Comparison of ENCODE assay signal across 21 cellular contexts in genomic region chr17:50557265-50558029, GRCh38. TPM values are rescaled to one million over a fixed set of nuclear protein-coding genes. Genes with fewer than 3 reads are reported as not detected.
"Had no signal": no experiment of that assay in that cellular context is flagged by ENCODE, and none has a peak within 500 bp of the region (broad histone marks: within the 10 kb centered on the region; RNA-seq: fewer than 3 reads in every experiment).

No MANE protein-coding gene starts in this region.

- H3K4me3 ChIP-seq: coronary artery, left lung, sigmoid colon, thoracic aorta, upper lobe of right lung had no signal

- DNase-seq: activated B cell treated with CpG ODN at 0.5 μM for 24 hours; activated CD4-positive, alpha-beta memory T cell treated with anti-CD3 and anti-CD28 coated beads for 36 hours; activated CD4-positive, alpha-beta T cell treated with anti-CD3 and anti-CD28 coated beads for 4 hours; activated CD8-positive, alpha-beta memory T cell treated with anti-CD3 and anti-CD28 coated beads, Interleukin-2, amount 10 ng/mL, durations not matched to agents 7 days and 5 days; activated naive CD4-positive, alpha-beta T cell treated with anti-CD3 and anti-CD28 coated beads for 36 hours; brain microvascular endothelial cell; foreskin melanocyte; kidney; left lung; occipital lobe; sigmoid colon; stimulated activated CD4-positive, alpha-beta T cell treated with anti-CD3 and anti-CD28 coated beads, Interleukin-4, amount 100 ng/mL, for 4 hours; T-helper 2 cell; upper lobe of right lung had no signal

- H3K27ac ChIP-seq: brain microvascular endothelial cell, coronary artery, left lung, sigmoid colon, thoracic aorta, upper lobe of right lung had no signal

- H3K9me3 Mint-ChIP-seq: activated B cell treated with CpG ODN at 0.5 μM for 24 hours; activated CD4-positive, alpha-beta memory T cell treated with anti-CD3 and anti-CD28 coated beads for 36 hours; activated naive CD4-positive, alpha-beta T cell treated with anti-CD3 and anti-CD28 coated beads for 36 hours; activated T-helper 2 cell treated with anti-CD3 and anti-CD28 coated beads, Interferon-gamma antibody, Interleukin-2, Interleukin-4, amounts not matched to agents 10 μg/mL and 5 μg/mL and 100 μg/mL, durations not matched to agents 14 hours and 24 hours and 36 hours; mesothelial cell of epicardium; natural killer cell treated with Interleukin-12 subunit alpha and Interleukin-12 subunit beta and Interleukin-15 and Interleukin-18, amount 100 ng/mL, for 72 hours; stimulated activated memory B cell treated with anti-CD40 and anti-IgM and Interleukin-4, amounts not matched to agents 10 μg/mL and 1 μg/mL and 100 μg/mL, for 72 hours had no signal

- H3K36me3 ChIP-seq: brain microvascular endothelial cell, upper lobe of right lung had no signal

- H3K27ac Mint-ChIP-seq: activated B cell treated with CpG ODN at 0.5 μM for 24 hours; activated CD4-positive, alpha-beta memory T cell treated with anti-CD3 and anti-CD28 coated beads for 36 hours; activated CD8-positive, alpha-beta memory T cell treated with anti-CD3 and anti-CD28 coated beads, Interleukin-2, amount 10 ng/mL, durations not matched to agents 7 days and 5 days; activated naive CD4-positive, alpha-beta T cell treated with anti-CD3 and anti-CD28 coated beads for 36 hours; activated T-helper 2 cell treated with anti-CD3 and anti-CD28 coated beads, Interferon-gamma antibody, Interleukin-2, Interleukin-4, amounts not matched to agents 10 μg/mL and 5 μg/mL and 100 μg/mL, durations not matched to agents 14 hours and 24 hours and 36 hours; mesothelial cell of epicardium; natural killer cell treated with Interleukin-12 subunit alpha and Interleukin-12 subunit beta and Interleukin-15 and Interleukin-18, amount 100 ng/mL, for 72 hours; stimulated activated memory B cell treated with anti-CD40 and anti-IgM and Interleukin-4, amounts not matched to agents 10 μg/mL and 1 μg/mL and 100 μg/mL, for 72 hours had no signal

- H3K9me3 ChIP-seq: left lung, sigmoid colon, thoracic aorta, upper lobe of right lung had no signal

- H3K36me3 Mint-ChIP-seq: activated CD4-positive, alpha-beta memory T cell treated with anti-CD3 and anti-CD28 coated beads for 36 hours; activated CD8-positive, alpha-beta memory T cell treated with anti-CD3 and anti-CD28 coated beads, Interleukin-2, amount 10 ng/mL, durations not matched to agents 7 days and 5 days; natural killer cell treated with Interleukin-12 subunit alpha and Interleukin-12 subunit beta and Interleukin-15 and Interleukin-18, amount 100 ng/mL, for 72 hours had no signal

- H3K4me3 Mint-ChIP-seq: activated CD4-positive, alpha-beta memory T cell treated with anti-CD3 and anti-CD28 coated beads for 36 hours; activated CD8-positive, alpha-beta memory T cell treated with anti-CD3 and anti-CD28 coated beads, Interleukin-2, amount 10 ng/mL, durations not matched to agents 7 days and 5 days; activated naive CD4-positive, alpha-beta T cell treated with anti-CD3 and anti-CD28 coated beads for 36 hours had no signal

RNA-seq across cellular contexts. Expression of gene CACNA1G, which starts 3.1 kb away (rescaled TPM):
- total RNA-seq: activated CD8-positive, alpha-beta memory T cell treated with anti-CD3 and anti-CD28 coated beads, Interleukin-2, amount 10 ng/mL, durations not matched to agents 7 days and 5 days; activated T-helper 2 cell treated with anti-CD3 and anti-CD28 coated beads, Interferon-gamma antibody, Interleukin-2, Interleukin-4, amounts not matched to agents 10 μg/mL and 5 μg/mL and 100 μg/mL, durations not matched to agents 14 hours and 24 hours and 36 hours; lung microvascular endothelial cell; natural killer cell treated with Interleukin-12 subunit alpha and Interleukin-12 subunit beta and Interleukin-15 and Interleukin-18, amount 100 ng/mL, for 72 hours; upper lobe of right lung had no signal

RNA-seq across cellular contexts. Expression of gene EPN3, which starts 24.9 kb away (rescaled TPM):
- total RNA-seq: activated B cell treated with CpG ODN at 0.5 μM for 24 hours; activated CD4-positive, alpha-beta memory T cell treated with anti-CD3 and anti-CD28 coated beads for 36 hours; activated CD8-positive, alpha-beta memory T cell treated with anti-CD3 and anti-CD28 coated beads, Interleukin-2, amount 10 ng/mL, durations not matched to agents 7 days and 5 days; activated naive CD4-positive, alpha-beta T cell treated with anti-CD3 and anti-CD28 coated beads for 36 hours; activated T-helper 2 cell treated with anti-CD3 and anti-CD28 coated beads, Interferon-gamma antibody, Interleukin-2, Interleukin-4, amounts not matched to agents 10 μg/mL and 5 μg/mL and 100 μg/mL, durations not matched to agents 14 hours and 24 hours and 36 hours; lung microvascular endothelial cell; natural killer cell treated with Interleukin-12 subunit alpha and Interleukin-12 subunit beta and Interleukin-15 and Interleukin-18, amount 100 ng/mL, for 72 hours; sigmoid colon had no signal
